ENCODE assay signal across 1 cellular context in genomic region chr10:123284022-123284421, GRCh38.
TF ChIP-seq lines count a peak whose summit lies in the region.

No MANE protein-coding gene starts in this region.

TF ChIP-seq in HCT116, 20 proteins besides CTCF, POLR2A, EP300 and RAD21 (continued from another document):
- no peak for TF ChIP-seq SIN3A (IDR thresholded peaks at IDR 0.05; ENCODE audit: low read depth)
- TF ChIP-seq SRF (IDR thresholded peaks at IDR 0.05; ENCODE audit: low read depth) = no peak
- TF ChIP-seq MAX (IDR thresholded peaks at IDR 0.05) = no peak
- no peak for TF ChIP-seq ZNF274 (IDR thresholded peaks at IDR 0.05; ENCODE audit: low read depth, low read length)
- TF ChIP-seq JUND (IDR thresholded peaks at IDR 0.05) = no peak
